Comparison of ENCODE assay signal across 8 cellular contexts in the genomic region with DNA sequence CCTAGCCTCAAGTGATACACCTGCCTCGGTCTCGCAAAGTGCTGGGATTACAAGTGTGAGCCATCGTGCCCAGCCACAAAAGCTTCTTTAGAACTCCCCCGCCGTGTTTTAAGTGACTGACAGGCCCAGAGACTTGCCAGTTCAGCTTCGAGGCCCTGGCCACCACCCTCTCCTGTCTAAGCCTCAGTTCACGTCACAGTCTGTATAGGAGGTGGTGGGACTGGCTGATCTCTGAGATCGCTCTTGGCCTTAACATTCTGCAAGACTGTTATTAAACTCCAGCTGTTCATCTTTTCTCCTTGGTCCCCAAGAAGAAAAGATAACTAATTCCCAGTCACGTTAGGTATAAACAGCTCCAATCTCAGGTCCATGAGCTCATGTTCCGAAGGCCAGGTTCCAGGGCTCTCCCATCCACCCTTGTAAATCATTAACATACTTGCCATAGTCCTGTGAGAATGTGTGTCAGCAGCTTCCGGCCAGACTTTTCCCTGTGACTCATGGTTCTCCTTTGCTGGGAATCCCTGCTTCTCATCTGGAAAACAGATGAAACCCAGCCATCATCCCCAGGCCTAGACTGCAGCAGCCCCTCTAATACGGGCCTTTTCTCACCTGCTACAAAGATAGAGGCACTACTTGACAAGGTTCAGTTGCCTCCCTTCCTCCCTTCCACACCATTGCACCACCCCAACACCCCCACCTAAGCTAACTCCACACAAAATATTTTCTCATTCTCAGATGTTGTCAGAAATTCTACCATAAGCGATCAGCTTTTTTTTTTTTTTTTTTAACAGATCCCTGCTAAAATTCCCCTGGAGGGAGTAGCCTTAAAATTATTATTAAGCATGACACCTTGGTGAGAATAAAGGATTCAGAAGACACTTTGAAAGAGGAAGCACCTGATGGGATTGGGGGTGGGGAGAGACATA. TPM values are rescaled to one million over a fixed set of nuclear protein-coding genes. Genes with fewer than 3 reads are reported as not detected.
DNase-seq lines count a peak whose midpoint lies in the region; ATAC-seq and TF ChIP-seq lines count a peak whose summit lies in the region.

No MANE protein-coding gene starts in this region.

- 55% methylated on average over 11 of the region's 13 CpGs for WGBS in SK-N-SH (ENCODE audit: low lambda C conversion rate)
- no CpG with 5 or more reads among the region's 13 CpGs for WGBS in trophoblast cell (ENCODE audit: extremely low coverage, insufficient coverage, insufficient read length)

- ATAC-seq in HG02981 (IDR thresholded peaks at IDR 0.05; ENCODE audit: unreplicated experiment): no peak

- CTCF ChIA-PET in SK-N-SH (lab: Yijun Ruan, JAX): interaction anchor here (0.7 to 1.9 kb wide), 9 partner anchors 9 to 176 kb away, joined by 3 to 9 read pairs (median 3); no protein-coding TSS in a partner anchor

- DNase-seq in EL (peak; percentile 96), SK-N-SH (peak; percentile 73), fibroblast of the conjunctiva (ENCODE audit: low read depth) (peak; percentile 50), trophoblast cell (peak; percentile 96 to 97), NCI-H82 (lab: John Stamatoyannopoulos, UW) (no peak), 8988T (no peak), dorsolateral prefrontal cortex (no peak)

- H3K4me3 ChIP-seq in SK-N-SH (ENCODE audit: low read depth in 2 of 2, low read length in 1 of 2) (no peak overlapping the region), trophoblast cell (ENCODE audit: low read depth, low read length) (no peak overlapping the region), dorsolateral prefrontal cortex (no peak overlapping the region)

- H2BK5ac ChIP-seq in trophoblast cell (ENCODE audit: low read depth, low read length, poor library complexity): peak overlapping the region; percentile 82

- no peaks in the 10 kb centered on the region for H3K36me3 ChIP-seq in SK-N-SH (replicated peaks in 1 of 2; ENCODE audit: control insufficient read depth in 1 of 2, insufficient read depth in 2 of 2, low read length in 1 of 2)
- H3K36me3 ChIP-seq in trophoblast cell (ENCODE audit: control insufficient read depth in 1 of 2, insufficient read depth in 2 of 2, low read length in 2 of 2): no peaks in the 10 kb centered on the region

- no peak for TF ChIP-seq CTCF in SK-N-SH (IDR thresholded peaks at IDR 0.05)
- TF ChIP-seq CTCF in dorsolateral prefrontal cortex (IDR thresholded peaks at IDR 0.05 in 54 of 56, conservative IDR thresholded peaks at IDR 0.05 in 2 of 56; ENCODE audit: low read depth in 1 of 56, partially characterized antibody in 56 of 56): no peak

- no peak overlapping the region for H3K14ac ChIP-seq in trophoblast cell (ENCODE audit: low read length)

- H3K4me1 ChIP-seq in SK-N-SH (ENCODE audit: control insufficient read depth in 1 of 2, insufficient read depth in 2 of 2, low read depth in 1 of 2, low read length in 1 of 2): peaks cover 8 to 13% of the 10 kb centered on the region in 2 experiments; a peak in 2 of 4 replicates
- H3K4me1 ChIP-seq in trophoblast cell (ENCODE audit: control insufficient read depth in 1 of 2, insufficient read depth in 2 of 2, low read length in 2 of 2): peaks cover 9 to 23% of the 10 kb centered on the region in 2 experiments

- TF ChIP-seq RAD21 in SK-N-SH (IDR thresholded peaks at IDR 0.05; ENCODE audit: low read length): no peak

- peak overlapping the region; percentile 79 for H2BK12ac ChIP-seq in trophoblast cell (ENCODE audit: low read length)

- peak overlapping the region; percentile 54 for H2AFZ ChIP-seq in SK-N-SH (ENCODE audit: low read depth)
- no peak overlapping the region for H2AFZ ChIP-seq in trophoblast cell (ENCODE audit: insufficient read depth, low read length, poor library complexity)

- H3K23ac ChIP-seq in trophoblast cell (ENCODE audit: low read length): no peak overlapping the region

- peak overlapping the region; percentile 71 for H4K91ac ChIP-seq in trophoblast cell (ENCODE audit: low read depth, low read length)

- H4K8ac ChIP-seq in trophoblast cell (ENCODE audit: low read depth, low read length): peak overlapping the region; percentile 36

- H3K18ac ChIP-seq in trophoblast cell (ENCODE audit: low read length): no peak overlapping the region

- H3K9me2 ChIP-seq in SK-N-SH: no peaks in the 10 kb centered on the region

- H3K9ac ChIP-seq in SK-N-SH (peak overlapping the region; percentile 52; the same call in 1 of the 2 replicates), trophoblast cell (ENCODE audit: low read length) (no peak overlapping the region)

- H3K27me3 ChIP-seq in SK-N-SH (ENCODE audit: insufficient read depth): no peaks in the 10 kb centered on the region
- H3K27me3 ChIP-seq in trophoblast cell (ENCODE audit: insufficient read depth, low read length): no peaks in the 10 kb centered on the region
- no peaks in the 10 kb centered on the region for H3K27me3 ChIP-seq in dorsolateral prefrontal cortex

- H4K12ac ChIP-seq in trophoblast cell (ENCODE audit: low read depth, low read length): no peak overlapping the region

- no peaks in the 10 kb centered on the region for H4K20me1 ChIP-seq in SK-N-SH (ENCODE audit: insufficient read depth)

- intact Hi-C loops in dorsolateral prefrontal cortex (cut with DNase I): loop anchor here in 1 of 2 donors (10.0 kb wide), 1 partner anchor 82 kb away; a partner anchor contains a TSS

- H2AK5ac ChIP-seq in trophoblast cell (ENCODE audit: low read length): peak overlapping the region; percentile 82

- peaks cover 14% of the 10 kb centered on the region for H3K79me1 ChIP-seq in trophoblast cell (ENCODE audit: low read length)

- H3K27ac ChIP-seq in SK-N-SH (ENCODE audit: low read depth in 2 of 2, low read length in 1 of 2): peak overlapping the region; percentile 82 to 95
- peak overlapping the region; percentile 80 for H3K27ac ChIP-seq in trophoblast cell (ENCODE audit: low read depth, low read length)
- peak overlapping the region in 2 of 59 donors; percentile 0 to 29 for H3K27ac ChIP-seq in dorsolateral prefrontal cortex

- peak overlapping the region; percentile 90 for H2BK120ac ChIP-seq in trophoblast cell (ENCODE audit: insufficient read depth, low read length, poor library complexity)

- peak in 1 of 2 experiments; percentile 68; a peak in 1 of 4 replicates for TF ChIP-seq EP300 in SK-N-SH (IDR thresholded peaks at IDR 0.05; ENCODE audit: borderline replicate concordance in 1 of 2, low read depth in 1 of 2, low read length in 1 of 2)

- H3K9me3 ChIP-seq in SK-N-SH (no peaks in the 10 kb centered on the region), trophoblast cell (ENCODE audit: insufficient read depth, low read depth, low read length) (no peaks in the 10 kb centered on the region)

- H3F3A ChIP-seq in SK-N-SH (replicated peaks; ENCODE audit: insufficient read depth): peaks cover 24% of the 10 kb centered on the region

- peak overlapping the region; percentile 48 for H3K4me2 ChIP-seq in SK-N-SH
- peak overlapping the region; percentile 43 for H3K4me2 ChIP-seq in trophoblast cell (ENCODE audit: low read length)

- H3K79me2 ChIP-seq in SK-N-SH (ENCODE audit: insufficient read depth): no peaks in the 10 kb centered on the region
- H3K79me2 ChIP-seq in trophoblast cell (ENCODE audit: control insufficient read depth, insufficient read depth, low read length, poor library complexity): no peaks in the 10 kb centered on the region

- no peak overlapping the region for H3K4ac ChIP-seq in trophoblast cell (ENCODE audit: low read depth, low read length)

- POLR2A ChIA-PET in SK-N-SH (lab: Yijun Ruan, JAX): interaction anchor here (0.7 to 0.8 kb wide), 2 partner anchors 42 to 259 kb away, joined by 3 read pairs; no protein-coding TSS in a partner anchor

TF ChIP-seq in SK-N-SH, 30 proteins besides CTCF, POLR2A, EP300 and RAD21 (continues in another document):
- TF ChIP-seq, protein P1, sequence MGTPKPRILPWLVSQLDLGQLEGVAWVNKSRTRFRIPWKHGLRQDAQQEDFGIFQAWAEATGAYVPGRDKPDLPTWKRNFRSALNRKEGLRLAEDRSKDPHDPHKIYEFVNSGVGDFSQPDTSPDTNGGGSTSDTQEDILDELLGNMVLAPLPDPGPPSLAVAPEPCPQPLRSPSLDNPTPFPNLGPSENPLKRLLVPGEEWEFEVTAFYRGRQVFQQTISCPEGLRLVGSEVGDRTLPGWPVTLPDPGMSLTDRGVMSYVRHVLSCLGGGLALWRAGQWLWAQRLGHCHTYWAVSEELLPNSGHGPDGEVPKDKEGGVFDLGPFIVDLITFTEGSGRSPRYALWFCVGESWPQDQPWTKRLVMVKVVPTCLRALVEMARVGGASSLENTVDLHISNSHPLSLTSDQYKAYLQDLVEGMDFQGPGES (IDR thresholded peaks at IDR 0.05; ENCODE audit: low read depth, low read length): no peak
- TF ChIP-seq, protein P2, sequence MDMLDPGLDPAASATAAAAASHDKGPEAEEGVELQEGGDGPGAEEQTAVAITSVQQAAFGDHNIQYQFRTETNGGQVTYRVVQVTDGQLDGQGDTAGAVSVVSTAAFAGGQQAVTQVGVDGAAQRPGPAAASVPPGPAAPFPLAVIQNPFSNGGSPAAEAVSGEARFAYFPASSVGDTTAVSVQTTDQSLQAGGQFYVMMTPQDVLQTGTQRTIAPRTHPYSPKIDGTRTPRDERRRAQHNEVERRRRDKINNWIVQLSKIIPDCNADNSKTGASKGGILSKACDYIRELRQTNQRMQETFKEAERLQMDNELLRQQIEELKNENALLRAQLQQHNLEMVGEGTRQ (IDR thresholded peaks at IDR 0.05; ENCODE audit: borderline replicate concordance, low read depth, low read length): no peak
- TF ChIP-seq TEAD4 (IDR thresholded peaks at IDR 0.05; ENCODE audit: borderline replicate concordance, insufficient read depth) (peak; percentile 80), EZH2phosphoT487 (IDR thresholded peaks at IDR 0.05; ENCODE audit: borderline replicate concordance, low read depth) (no peak), FOSL2 (IDR thresholded peaks at IDR 0.05; ENCODE audit: borderline replicate concordance, low read depth) (peak; percentile 90), NRF1 (IDR thresholded peaks at IDR 0.05; ENCODE audit: low read depth, low read length) (no peak), GABPA (IDR thresholded peaks at IDR 0.05; ENCODE audit: low read depth) (0 out of 2 replicates have a peak, but pooled peaks have one; percentile 26), GATA2 (CRISPR knock-in tag; IDR thresholded peaks at IDR 0.05) (no peak)
- TF ChIP-seq, protein P3, sequence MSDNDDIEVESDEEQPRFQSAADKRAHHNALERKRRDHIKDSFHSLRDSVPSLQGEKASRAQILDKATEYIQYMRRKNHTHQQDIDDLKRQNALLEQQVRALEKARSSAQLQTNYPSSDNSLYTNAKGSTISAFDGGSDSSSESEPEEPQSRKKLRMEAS (IDR thresholded peaks at IDR 0.05; ENCODE audit: low read depth): peak; percentile 87

RNA-seq across cellular contexts. Expression of a gene that starts 5.6 kb away (rescaled TPM):
- polyA plus RNA-seq in SK-N-SH (2012; rRNA removed): 55.9 and 80.8 TPM in 2 replicates
- polyA plus RNA-seq in SK-N-SH (2012; cell fraction: cytosol; rRNA removed): 31.0 and 38.2 TPM in 2 replicates
- polyA plus RNA-seq in SK-N-SH (2012; cell fraction: nucleus; rRNA removed): 228 and 274 TPM in 2 replicates
- polyA plus RNA-seq in trophoblast cell (2013): 68.2 and 71.9 TPM in 2 replicates
- total RNA-seq in dorsolateral prefrontal cortex: 100 to 1,000 TPM; 174 to 603 (median 325) TPM

RNA-seq across cellular contexts. Expression of a gene that starts 38.4 kb away (rescaled TPM):
- polyA plus RNA-seq in SK-N-SH (2012; rRNA removed): not detected in 2 replicates
- polyA plus RNA-seq in SK-N-SH (2012; cell fraction: cytosol; rRNA removed): not detected in 2 replicates
- not detected in 2 replicates for polyA plus RNA-seq in SK-N-SH (2012; cell fraction: nucleus; rRNA removed)
- polyA plus RNA-seq in trophoblast cell (2013): not detected in 2 replicates
- 1 to 10 TPM in 2 of 120 experiments, under 1 TPM in 8, not detected in 110; 0.41 to 1.8 (median 0.82) TPM for total RNA-seq in dorsolateral prefrontal cortex

Comparison
In these comparisons a context has a peak if more than half of its experiments do, and no peak if none do; other contexts are left out.
1. DNase-seq: peak in EL (single experiment), SK-N-SH (single experiment), fibroblast of the conjunctiva (single experiment) and trophoblast cell (2 of 2); none in NCI-H82 (single experiment), 8988T (single experiment) and dorsolateral prefrontal cortex (0 of 10).